ENCODE assay signal across 8 cellular contexts in the genomic region with DNA sequence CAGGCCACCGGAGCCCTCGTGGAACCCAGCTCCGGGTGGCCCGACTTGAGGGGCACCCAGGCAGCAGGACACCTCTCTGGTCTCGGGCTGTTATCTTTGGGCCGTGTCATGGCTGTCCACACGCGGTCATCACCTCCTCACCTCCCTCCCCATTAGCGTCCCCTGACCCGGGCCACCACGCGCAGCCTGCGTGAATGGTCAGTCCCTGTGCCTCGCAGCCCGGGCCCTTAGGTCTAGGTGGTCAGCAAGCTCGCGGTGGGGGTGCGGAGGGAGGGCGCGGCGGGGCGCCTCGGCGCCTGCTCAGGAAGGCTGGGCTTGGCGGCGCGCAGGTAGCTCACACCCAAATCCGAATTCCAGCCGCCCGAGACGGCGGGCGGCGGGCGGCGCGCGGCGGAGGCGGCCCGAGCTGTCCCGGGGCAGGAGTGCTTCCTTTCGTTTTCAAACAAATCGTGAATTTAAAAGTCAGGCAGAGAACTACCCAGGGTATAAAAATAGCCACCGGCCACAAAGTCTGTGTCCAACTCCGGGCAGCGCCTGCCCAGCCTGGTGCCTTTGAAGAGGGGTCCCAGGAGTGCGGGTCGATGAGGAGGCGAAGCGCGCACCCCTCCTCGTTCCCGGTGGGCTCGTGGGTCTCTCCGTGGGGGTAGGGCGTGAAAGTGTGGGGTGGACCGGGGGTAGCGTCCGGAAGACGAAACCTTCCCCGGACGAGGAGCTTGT. TPM values are rescaled to one million over a fixed set of nuclear protein-coding genes. Genes with fewer than 3 reads are reported as not detected.
DNase-seq lines count a peak whose midpoint lies in the region; ATAC-seq, FAIRE-seq and TF ChIP-seq lines count a peak whose summit lies in the region.

No MANE protein-coding gene starts in this region.

- H3K4me1 Mint-ChIP-seq in Caco-2 (ENCODE audit: low read depth, unreplicated experiment) = peaks cover 29% of the 10 kb centered on the region

- no peaks in the 10 kb centered on the region for H3K27me3 Mint-ChIP-seq in Caco-2 (ENCODE audit: insufficient read depth, unreplicated experiment)

- H3K27ac Mint-ChIP-seq in Caco-2 (ENCODE audit: unreplicated experiment) = peak overlapping the region; percentile 87

- peaks cover 7% of the 10 kb centered on the region for H3K36me3 Mint-ChIP-seq in Caco-2 (ENCODE audit: insufficient read depth, unreplicated experiment)

- H3K4me1 ChIP-seq in Caco-2 = peaks cover 54% of the 10 kb centered on the region
- H3K4me1 ChIP-seq in body of pancreas = peaks cover 64% of the 10 kb centered on the region
- H3K4me1 ChIP-seq in small intestine (ENCODE audit: control insufficient read depth in 2 of 2, insufficient read depth in 1 of 2, low read depth in 1 of 2, low read length in 1 of 2) = peaks cover 6 to 14% of the 10 kb centered on the region in 2 donors

- peak in 1 of 2 experiments; percentile 69 for DNase-seq in Caco-2
- peak; percentile 35 for DNase-seq in MV-4-11 (lab: John Stamatoyannopoulos, UW)
- DNase-seq in body of pancreas = peak; percentile 57 to 62 (median 62)
- peak; percentile 59 for DNase-seq in iPS-NIHi7 (ENCODE audit: extremely low spot score)
- DNase-seq in small intestine = peak; percentile 64
- no peak for DNase-seq in NCI-H774 (lab: John Stamatoyannopoulos, UW)
- no peak for DNase-seq in NCI-H345 (lab: John Stamatoyannopoulos, UW)

- peak in 2 of 3 donors; percentile 53 to 60 for TF ChIP-seq POLR2A in body of pancreas (IDR thresholded peaks at IDR 0.05)

- H3K4me3 Mint-ChIP-seq in Caco-2 (ENCODE audit: unreplicated experiment) = peak overlapping the region; percentile 74

- intact Hi-C loops in Caco-2 (cut with micrococcal nuclease; ENCODE audit: unreplicated experiment) = loop anchor here (2.0 to 5.0 kb wide), 3 partner anchors 117 to 258 kb away; partner anchors contain the start of gene BRD3
- intact Hi-C loops in body of pancreas (cut with DNase I) = no loop called here

- WGBS in body of pancreas, 2 donors = 2 to 5% methylated on average over 26 to 62 of the region's 63 CpGs
- WGBS in small intestine, 3 donors = 5 to 6% (median 5%) methylated on average over 48 to 63 of the region's 63 CpGs

- H3K4me3 ChIP-seq in Caco-2 (ENCODE audit: low read depth, low read length) = peak overlapping the region; percentile 93
- peak overlapping the region; percentile 41 to 52 for H3K4me3 ChIP-seq in body of pancreas
- peak overlapping the region; percentile 71 to 88 for H3K4me3 ChIP-seq in small intestine (ENCODE audit: low read depth in 1 of 2, low read length in 2 of 2)

- H3K36me3 ChIP-seq in Caco-2 (ENCODE audit: control insufficient read depth, insufficient read depth, low read length) = no peaks in the 10 kb centered on the region; the same call in 1 of the 2 replicates
- H3K36me3 ChIP-seq in body of pancreas (replicated peaks in 1 of 2; ENCODE audit: insufficient read depth in 1 of 2, low read depth in 2 of 2) = no peaks in the 10 kb centered on the region
- H3K36me3 ChIP-seq in small intestine (ENCODE audit: control insufficient read depth in 2 of 2, insufficient read depth in 2 of 2, low read length in 2 of 2) = no peaks in the 10 kb centered on the region

- H3K9me3 ChIP-seq in Caco-2 (no peaks in the 10 kb centered on the region), body of pancreas (no peaks in the 10 kb centered on the region), small intestine (ENCODE audit: control insufficient read depth, low read depth) (no peaks in the 10 kb centered on the region)

- POLR2A ChIA-PET in Caco-2 (lab: Charles Lee) = interaction anchor here (0.6 to 1.4 kb wide), 4 partner anchors 9 to 161 kb away, joined by 4 to 7 read pairs (median 5); partner anchors contain the start of gene RNU6ATAC

- no peaks in the 10 kb centered on the region for H3K27me3 ChIP-seq in Caco-2 (replicated peaks; ENCODE audit: control insufficient read depth, insufficient read depth, low read length)
- no peaks in the 10 kb centered on the region for H3K27me3 ChIP-seq in body of pancreas
- no peaks in the 10 kb centered on the region for H3K27me3 ChIP-seq in small intestine (ENCODE audit: control insufficient read depth in 2 of 2, insufficient read depth in 2 of 2, low read length in 2 of 2)

- TSS peak; percentile 85 for BruUV-seq in Caco-2 (replicated peaks; lab: Mats Ljungman, UMichigan)

- CTCF ChIA-PET in Caco-2 (lab: Charles Lee) = interaction anchor here (1.0 to 1.4 kb wide), 2 partner anchors 118 to 154 kb away, joined by 4 to 5 read pairs; no protein-coding TSS in a partner anchor

- peak overlapping the region; percentile 81 to 95 (median 92) for H3K27ac ChIP-seq in body of pancreas
- peak overlapping the region; percentile 99 for H3K27ac ChIP-seq in small intestine (ENCODE audit: low read depth in 1 of 2, low read length in 1 of 2)

- TF ChIP-seq CTCF in Caco-2 (IDR thresholded peaks at IDR 0.05; ENCODE audit: insufficient read depth in 1 of 2, low read depth in 1 of 2, low read length in 1 of 2, severe bottlenecking in 1 of 2, unreplicated experiment in 1 of 2) = no peak
- no peak for TF ChIP-seq CTCF in body of pancreas (IDR thresholded peaks at IDR 0.05)

- H3K9me3 Mint-ChIP-seq in Caco-2 (ENCODE audit: unreplicated experiment) = no peaks in the 10 kb centered on the region

- ATAC-seq in body of pancreas = peak; percentile 39
- ATAC-seq in HG02938 (IDR thresholded peaks at IDR 0.05; ENCODE audit: unreplicated experiment) = no peak

- no peak for FAIRE-seq in small intestine (lab: Jason Lieb, UNC)

RNA-seq across cellular contexts. Expression of gene RXRA, which starts 1.0 kb away (rescaled TPM):
- total RNA-seq in Caco-2 (2022) = 63.8 and 69.1 TPM in 2 replicates
- 10 to 100 TPM; 31.4 to 41.9 TPM for total RNA-seq in body of pancreas
- polyA plus RNA-seq in small intestine = 10 to 100 TPM; 30.8 to 48.3 (median 34.7) TPM

Comparison
In these comparisons a context has a peak if more than half of its experiments do, and no peak if none do; other contexts are left out.
1. DNase-seq: peak in MV-4-11 (single experiment), body of pancreas (4 of 4), iPS-NIHi7 (single experiment) and small intestine (single experiment); none in NCI-H774 (single experiment) and NCI-H345 (single experiment).
2. Peak in every context shown above with its lines, with median percentiles within 50 percentile points of each other: H3K4me3 ChIP-seq.